ENCODE assay signal across 1 cellular context in the genomic region with DNA sequence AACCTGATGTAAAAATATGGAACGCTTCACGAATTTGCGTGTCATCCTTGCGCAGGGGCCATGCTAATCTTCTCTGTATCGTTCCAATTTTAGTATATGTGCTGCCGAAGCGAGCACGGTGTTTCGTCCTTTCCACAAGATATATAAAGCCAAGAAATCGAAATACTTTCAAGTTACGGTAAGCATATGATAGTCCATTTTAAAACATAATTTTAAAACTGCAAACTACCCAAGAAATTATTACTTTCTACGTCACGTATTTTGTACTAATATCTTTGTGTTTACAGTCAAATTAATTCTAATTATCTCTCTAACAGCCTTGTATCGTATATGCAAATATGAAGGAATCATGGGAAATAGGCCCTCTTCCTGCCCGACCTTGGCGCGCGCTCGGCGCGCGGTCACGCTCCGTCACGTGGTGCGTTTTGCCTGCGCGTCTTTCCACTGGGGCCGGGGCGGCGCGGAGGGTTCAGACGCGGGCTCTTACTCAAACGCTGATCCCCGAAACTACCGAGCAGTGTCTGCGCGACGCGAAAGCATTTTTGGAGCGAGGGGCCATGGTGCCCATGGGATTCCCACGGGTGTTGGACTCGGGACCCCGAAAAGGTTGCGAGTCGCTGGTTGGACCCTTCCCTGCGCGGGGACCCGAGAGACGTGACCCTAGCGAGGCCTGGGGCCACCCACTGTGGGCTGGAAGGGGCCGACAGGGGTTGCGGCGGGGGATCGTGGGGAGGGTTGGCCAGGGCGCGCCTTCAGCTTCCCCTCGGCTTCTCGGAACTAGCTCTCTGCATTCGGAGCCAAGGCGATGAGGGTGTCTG.
TF ChIP-seq lines count a peak whose summit lies in the region.

Gene RNU6-1, minus strand, starts transcription at position 117 of the 818 bp plus-strand sequence.

TF ChIP-seq in HepG2, 621 proteins besides CTCF, POLR2A, EP300 and RAD21 (continued from another document and continues in another):
- TF ChIP-seq ZNF430 (CRISPR knock-in tag; IDR thresholded peaks at IDR 0.05) (no peak; the same call in 1 of the 2 replicates), THRA (CRISPR knock-in tag; IDR thresholded peaks at IDR 0.05; ENCODE audit: borderline replicate concordance) (peak; percentile 36; the same call in 1 of the 2 replicates), ZNF530 (CRISPR knock-in tag; IDR thresholded peaks at IDR 0.05; ENCODE audit: low read depth) (no peak), SP1 (IDR thresholded peaks at IDR 0.05) (no peak), SP1 (CRISPR knock-in tag; IDR thresholded peaks at IDR 0.05) (no peak), KMT2A (CRISPR knock-in tag; IDR thresholded peaks at IDR 0.05) (peak; percentile 64; the same call in 1 of the 2 replicates), HOXA3 (CRISPR knock-in tag; IDR thresholded peaks at IDR 0.05) (peak; percentile 45; the same call in 1 of the 2 replicates), SP2 (CRISPR knock-in tag; IDR thresholded peaks at IDR 0.05) (no peak), U2AF2 (IDR thresholded peaks at IDR 0.05; ENCODE audit: low read depth, low read length) (no peak), ZMAT3 (CRISPR knock-in tag; conservative IDR thresholded peaks at IDR 0.05) (0 out of 2 replicates have a peak, but pooled peaks have one; percentile 12), ZMYM4 (CRISPR knock-in tag; IDR thresholded peaks at IDR 0.05) (peak; percentile 62), MIXL1 (CRISPR knock-in tag; IDR thresholded peaks at IDR 0.05) (no peak), IRX3 (CRISPR knock-in tag; IDR thresholded peaks at IDR 0.05; ENCODE audit: borderline replicate concordance, low read depth) (no peak), NR2F2 (IDR thresholded peaks at IDR 0.05; ENCODE audit: borderline replicate concordance, low read depth) (peak; percentile 45; the same call in 1 of the 2 replicates), PATZ1 (CRISPR knock-in tag; IDR thresholded peaks at IDR 0.05) (0 out of 2 replicates have a peak, but pooled peaks have one; percentile 12), HDAC1 (CRISPR knock-in tag; IDR thresholded peaks at IDR 0.05) (peak; percentile 65; the same call in 1 of the 2 replicates), ZNF12 (CRISPR knock-in tag; IDR thresholded peaks at IDR 0.05) (peak; percentile 6; the same call in 1 of the 2 replicates), ZNF260 (CRISPR knock-in tag; IDR thresholded peaks at IDR 0.05; ENCODE audit: borderline replicate concordance, low read depth) (no peak), FOXP1 (IDR thresholded peaks at IDR 0.05) (no peak), FOXP1 (CRISPR knock-in tag; IDR thresholded peaks at IDR 0.05) (no peak), ZNF670 (CRISPR knock-in tag; IDR thresholded peaks at IDR 0.05; ENCODE audit: borderline replicate concordance) (no peak; the same call in 1 of the 2 replicates), HMGA1 (CRISPR knock-in tag; conservative IDR thresholded peaks at IDR 0.05) (no peak), ZBTB7B (CRISPR knock-in tag; IDR thresholded peaks at IDR 0.05) (0 out of 2 replicates have a peak, but pooled peaks have one; percentile 50), ZNF225 (CRISPR knock-in tag; IDR thresholded peaks at IDR 0.05) (no peak), ZNF556 (CRISPR knock-in tag; IDR thresholded peaks at IDR 0.05; ENCODE audit: borderline replicate concordance) (no peak), ZNF317 (CRISPR knock-in tag; IDR thresholded peaks at IDR 0.05) (peak; percentile 16; the same call in 1 of the 2 replicates), HMGXB4 (CRISPR knock-in tag; IDR thresholded peaks at IDR 0.05; ENCODE audit: borderline replicate concordance in 1 of 2, low read depth in 1 of 2) (peak; percentile 91 to 97), HOXA7 (CRISPR knock-in tag; IDR thresholded peaks at IDR 0.05) (no peak), KLF16 (CRISPR knock-in tag; IDR thresholded peaks at IDR 0.05) (peak in 1 of 2 experiments; percentile 67; a peak in 2 of 4 replicates), NPAS2 (CRISPR knock-in tag; IDR thresholded peaks at IDR 0.05; ENCODE audit: borderline replicate concordance) (no peak)
- TF ChIP-seq, protein P1, sequence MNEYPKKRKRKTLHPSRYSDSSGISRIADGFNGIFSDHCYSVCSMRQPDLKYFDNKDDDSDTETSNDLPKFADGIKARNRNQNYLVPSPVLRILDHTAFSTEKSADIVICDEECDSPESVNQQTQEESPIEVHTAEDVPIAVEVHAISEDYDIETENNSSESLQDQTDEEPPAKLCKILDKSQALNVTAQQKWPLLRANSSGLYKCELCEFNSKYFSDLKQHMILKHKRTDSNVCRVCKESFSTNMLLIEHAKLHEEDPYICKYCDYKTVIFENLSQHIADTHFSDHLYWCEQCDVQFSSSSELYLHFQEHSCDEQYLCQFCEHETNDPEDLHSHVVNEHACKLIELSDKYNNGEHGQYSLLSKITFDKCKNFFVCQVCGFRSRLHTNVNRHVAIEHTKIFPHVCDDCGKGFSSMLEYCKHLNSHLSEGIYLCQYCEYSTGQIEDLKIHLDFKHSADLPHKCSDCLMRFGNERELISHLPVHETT (CRISPR knock-in tag; conservative IDR thresholded peaks at IDR 0.05) = no peak
- TF ChIP-seq, protein P2, sequence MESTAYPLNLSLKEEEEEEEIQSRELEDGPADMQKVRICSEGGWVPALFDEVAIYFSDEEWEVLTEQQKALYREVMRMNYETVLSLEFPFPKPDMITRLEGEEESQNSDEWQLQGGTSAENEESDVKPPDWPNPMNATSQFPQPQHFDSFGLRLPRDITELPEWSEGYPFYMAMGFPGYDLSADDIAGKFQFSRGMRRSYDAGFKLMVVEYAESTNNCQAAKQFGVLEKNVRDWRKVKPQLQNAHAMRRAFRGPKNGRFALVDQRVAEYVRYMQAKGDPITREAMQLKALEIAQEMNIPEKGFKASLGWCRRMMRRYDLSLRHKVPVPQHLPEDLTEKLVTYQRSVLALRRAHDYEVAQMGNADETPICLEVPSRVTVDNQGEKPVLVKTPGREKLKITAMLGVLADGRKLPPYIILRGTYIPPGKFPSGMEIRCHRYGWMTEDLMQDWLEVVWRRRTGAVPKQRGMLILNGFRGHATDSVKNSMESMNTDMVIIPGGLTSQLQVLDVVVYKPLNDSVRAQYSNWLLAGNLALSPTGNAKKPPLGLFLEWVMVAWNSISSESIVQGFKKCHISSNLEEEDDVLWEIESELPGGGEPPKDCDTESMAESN (CRISPR knock-in tag; conservative IDR thresholded peaks at IDR 0.05) = peak; percentile 46; the same call in 1 of the 2 replicates
- TF ChIP-seq, protein P3, sequence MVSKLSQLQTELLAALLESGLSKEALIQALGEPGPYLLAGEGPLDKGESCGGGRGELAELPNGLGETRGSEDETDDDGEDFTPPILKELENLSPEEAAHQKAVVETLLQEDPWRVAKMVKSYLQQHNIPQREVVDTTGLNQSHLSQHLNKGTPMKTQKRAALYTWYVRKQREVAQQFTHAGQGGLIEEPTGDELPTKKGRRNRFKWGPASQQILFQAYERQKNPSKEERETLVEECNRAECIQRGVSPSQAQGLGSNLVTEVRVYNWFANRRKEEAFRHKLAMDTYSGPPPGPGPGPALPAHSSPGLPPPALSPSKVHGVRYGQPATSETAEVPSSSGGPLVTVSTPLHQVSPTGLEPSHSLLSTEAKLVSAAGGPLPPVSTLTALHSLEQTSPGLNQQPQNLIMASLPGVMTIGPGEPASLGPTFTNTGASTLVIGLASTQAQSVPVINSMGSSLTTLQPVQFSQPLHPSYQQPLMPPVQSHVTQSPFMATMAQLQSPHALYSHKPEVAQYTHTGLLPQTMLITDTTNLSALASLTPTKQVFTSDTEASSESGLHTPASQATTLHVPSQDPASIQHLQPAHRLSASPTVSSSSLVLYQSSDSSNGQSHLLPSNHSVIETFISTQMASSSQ (IDR thresholded peaks at IDR 0.05; ENCODE audit: low read depth) = peak; percentile 34; the same call in 1 of the 2 replicates
- TF ChIP-seq, protein P3 (CRISPR knock-in tag; IDR thresholded peaks at IDR 0.05; ENCODE audit: borderline replicate concordance) = no peak
- TF ChIP-seq, protein P4, sequence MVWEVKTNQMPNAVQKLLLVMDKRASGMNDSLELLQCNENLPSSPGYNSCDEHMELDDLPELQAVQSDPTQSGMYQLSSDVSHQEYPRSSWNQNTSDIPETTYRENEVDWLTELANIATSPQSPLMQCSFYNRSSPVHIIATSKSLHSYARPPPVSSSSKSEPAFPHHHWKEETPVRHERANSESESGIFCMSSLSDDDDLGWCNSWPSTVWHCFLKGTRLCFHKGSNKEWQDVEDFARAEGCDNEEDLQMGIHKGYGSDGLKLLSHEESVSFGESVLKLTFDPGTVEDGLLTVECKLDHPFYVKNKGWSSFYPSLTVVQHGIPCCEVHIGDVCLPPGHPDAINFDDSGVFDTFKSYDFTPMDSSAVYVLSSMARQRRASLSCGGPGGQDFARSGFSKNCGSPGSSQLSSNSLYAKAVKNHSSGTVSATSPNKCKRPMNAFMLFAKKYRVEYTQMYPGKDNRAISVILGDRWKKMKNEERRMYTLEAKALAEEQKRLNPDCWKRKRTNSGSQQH (CRISPR knock-in tag; IDR thresholded peaks at IDR 0.05; ENCODE audit: low read depth) = peak; percentile 73; the same call in 1 of the 2 replicates
- TF ChIP-seq, protein P5, sequence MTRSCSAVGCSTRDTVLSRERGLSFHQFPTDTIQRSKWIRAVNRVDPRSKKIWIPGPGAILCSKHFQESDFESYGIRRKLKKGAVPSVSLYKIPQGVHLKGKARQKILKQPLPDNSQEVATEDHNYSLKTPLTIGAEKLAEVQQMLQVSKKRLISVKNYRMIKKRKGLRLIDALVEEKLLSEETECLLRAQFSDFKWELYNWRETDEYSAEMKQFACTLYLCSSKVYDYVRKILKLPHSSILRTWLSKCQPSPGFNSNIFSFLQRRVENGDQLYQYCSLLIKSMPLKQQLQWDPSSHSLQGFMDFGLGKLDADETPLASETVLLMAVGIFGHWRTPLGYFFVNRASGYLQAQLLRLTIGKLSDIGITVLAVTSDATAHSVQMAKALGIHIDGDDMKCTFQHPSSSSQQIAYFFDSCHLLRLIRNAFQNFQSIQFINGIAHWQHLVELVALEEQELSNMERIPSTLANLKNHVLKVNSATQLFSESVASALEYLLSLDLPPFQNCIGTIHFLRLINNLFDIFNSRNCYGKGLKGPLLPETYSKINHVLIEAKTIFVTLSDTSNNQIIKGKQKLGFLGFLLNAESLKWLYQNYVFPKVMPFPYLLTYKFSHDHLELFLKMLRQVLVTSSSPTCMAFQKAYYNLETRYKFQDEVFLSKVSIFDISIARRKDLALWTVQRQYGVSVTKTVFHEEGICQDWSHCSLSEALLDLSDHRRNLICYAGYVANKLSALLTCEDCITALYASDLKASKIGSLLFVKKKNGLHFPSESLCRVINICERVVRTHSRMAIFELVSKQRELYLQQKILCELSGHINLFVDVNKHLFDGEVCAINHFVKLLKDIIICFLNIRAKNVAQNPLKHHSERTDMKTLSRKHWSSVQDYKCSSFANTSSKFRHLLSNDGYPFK (CRISPR knock-in tag; IDR thresholded peaks at IDR 0.05; ENCODE audit: borderline replicate concordance) = peak; percentile 49; the same call in 1 of the 2 replicates
- TF ChIP-seq, protein P6, sequence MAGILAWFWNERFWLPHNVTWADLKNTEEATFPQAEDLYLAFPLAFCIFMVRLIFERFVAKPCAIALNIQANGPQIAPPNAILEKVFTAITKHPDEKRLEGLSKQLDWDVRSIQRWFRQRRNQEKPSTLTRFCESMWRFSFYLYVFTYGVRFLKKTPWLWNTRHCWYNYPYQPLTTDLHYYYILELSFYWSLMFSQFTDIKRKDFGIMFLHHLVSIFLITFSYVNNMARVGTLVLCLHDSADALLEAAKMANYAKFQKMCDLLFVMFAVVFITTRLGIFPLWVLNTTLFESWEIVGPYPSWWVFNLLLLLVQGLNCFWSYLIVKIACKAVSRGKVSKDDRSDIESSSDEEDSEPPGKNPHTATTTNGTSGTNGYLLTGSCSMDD (CRISPR knock-in tag; IDR thresholded peaks at IDR 0.05) = no peak
